In the genomic region with DNA sequence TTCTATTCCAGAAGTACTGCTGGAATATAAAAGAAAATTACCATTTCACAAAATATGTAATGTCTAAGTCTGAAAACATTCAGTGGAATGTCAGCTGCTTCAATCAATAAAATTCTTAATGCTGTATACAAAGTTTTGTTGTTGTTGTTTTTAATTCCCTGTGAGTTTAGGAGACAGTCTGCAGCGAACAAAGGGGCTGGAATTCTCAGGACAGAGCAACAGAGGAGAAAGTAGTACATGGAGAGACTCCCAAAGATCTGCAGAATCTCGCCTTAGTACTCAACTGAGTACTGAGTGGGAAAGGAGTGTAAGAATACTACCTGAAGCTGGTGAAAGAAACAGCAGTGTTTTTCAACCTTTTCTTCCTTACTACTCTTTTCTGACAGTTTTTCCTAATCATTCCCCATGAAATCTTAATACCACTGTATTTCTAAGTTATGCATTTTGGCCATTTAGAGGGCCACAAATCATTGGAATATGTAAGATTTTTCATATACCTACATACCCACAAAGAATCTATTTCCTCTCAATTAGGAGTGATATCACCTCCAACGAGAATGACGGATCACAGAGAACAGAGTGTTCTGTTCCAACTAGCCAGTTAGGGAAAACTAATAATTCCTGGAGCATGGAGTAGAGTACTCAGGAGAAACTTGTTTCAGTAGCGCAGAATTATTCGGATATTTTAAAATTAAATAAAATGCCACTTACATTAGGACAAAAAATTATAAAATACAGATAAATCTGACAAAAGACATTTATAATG, we compare ENCODE assay signal across 2 cellular contexts.
TF ChIP-seq lines count a peak whose summit lies in the region.

No MANE protein-coding gene starts in this region.

TF ChIP-seq in liver, 16 proteins besides CTCF, POLR2A, EP300 and RAD21:
- TF ChIP-seq, protein P1, sequence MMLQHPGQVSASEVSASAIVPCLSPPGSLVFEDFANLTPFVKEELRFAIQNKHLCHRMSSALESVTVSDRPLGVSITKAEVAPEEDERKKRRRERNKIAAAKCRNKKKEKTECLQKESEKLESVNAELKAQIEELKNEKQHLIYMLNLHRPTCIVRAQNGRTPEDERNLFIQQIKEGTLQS (IDR thresholded peaks at IDR 0.05): no peak
- TF ChIP-seq YY1 (IDR thresholded peaks at IDR 0.05): no peak
- no peak for TF ChIP-seq JUND (IDR thresholded peaks at IDR 0.05)
- TF ChIP-seq TAF1 (conservative IDR thresholded peaks at IDR 0.05): no peak
- TF ChIP-seq NR2F2 (IDR thresholded peaks at IDR 0.05): no peak
- TF ChIP-seq, protein P2, sequence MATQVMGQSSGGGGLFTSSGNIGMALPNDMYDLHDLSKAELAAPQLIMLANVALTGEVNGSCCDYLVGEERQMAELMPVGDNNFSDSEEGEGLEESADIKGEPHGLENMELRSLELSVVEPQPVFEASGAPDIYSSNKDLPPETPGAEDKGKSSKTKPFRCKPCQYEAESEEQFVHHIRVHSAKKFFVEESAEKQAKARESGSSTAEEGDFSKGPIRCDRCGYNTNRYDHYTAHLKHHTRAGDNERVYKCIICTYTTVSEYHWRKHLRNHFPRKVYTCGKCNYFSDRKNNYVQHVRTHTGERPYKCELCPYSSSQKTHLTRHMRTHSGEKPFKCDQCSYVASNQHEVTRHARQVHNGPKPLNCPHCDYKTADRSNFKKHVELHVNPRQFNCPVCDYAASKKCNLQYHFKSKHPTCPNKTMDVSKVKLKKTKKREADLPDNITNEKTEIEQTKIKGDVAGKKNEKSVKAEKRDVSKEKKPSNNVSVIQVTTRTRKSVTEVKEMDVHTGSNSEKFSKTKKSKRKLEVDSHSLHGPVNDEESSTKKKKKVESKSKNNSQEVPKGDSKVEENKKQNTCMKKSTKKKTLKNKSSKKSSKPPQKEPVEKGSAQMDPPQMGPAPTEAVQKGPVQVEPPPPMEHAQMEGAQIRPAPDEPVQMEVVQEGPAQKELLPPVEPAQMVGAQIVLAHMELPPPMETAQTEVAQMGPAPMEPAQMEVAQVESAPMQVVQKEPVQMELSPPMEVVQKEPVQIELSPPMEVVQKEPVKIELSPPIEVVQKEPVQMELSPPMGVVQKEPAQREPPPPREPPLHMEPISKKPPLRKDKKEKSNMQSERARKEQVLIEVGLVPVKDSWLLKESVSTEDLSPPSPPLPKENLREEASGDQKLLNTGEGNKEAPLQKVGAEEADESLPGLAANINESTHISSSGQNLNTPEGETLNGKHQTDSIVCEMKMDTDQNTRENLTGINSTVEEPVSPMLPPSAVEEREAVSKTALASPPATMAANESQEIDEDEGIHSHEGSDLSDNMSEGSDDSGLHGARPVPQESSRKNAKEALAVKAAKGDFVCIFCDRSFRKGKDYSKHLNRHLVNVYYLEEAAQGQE (IDR thresholded peaks at IDR 0.05): no peak
- no peak for TF ChIP-seq HNF4A (conservative IDR thresholded peaks at IDR 0.05)
- TF ChIP-seq, protein P3, sequence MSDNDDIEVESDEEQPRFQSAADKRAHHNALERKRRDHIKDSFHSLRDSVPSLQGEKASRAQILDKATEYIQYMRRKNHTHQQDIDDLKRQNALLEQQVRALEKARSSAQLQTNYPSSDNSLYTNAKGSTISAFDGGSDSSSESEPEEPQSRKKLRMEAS (IDR thresholded peaks at IDR 0.05): no peak
- no peak for TF ChIP-seq EGR1 (IDR thresholded peaks at IDR 0.05; ENCODE audit: low read depth in 2 of 2)
- no peak for TF ChIP-seq SP1 (IDR thresholded peaks at IDR 0.05)

TF ChIP-seq in HepG2, 621 proteins besides CTCF, POLR2A, EP300 and RAD21:
- TF ChIP-seq ZFP36L1 (CRISPR knock-in tag; IDR thresholded peaks at IDR 0.05): no peak
- TF ChIP-seq ZNF83 (CRISPR knock-in tag; IDR thresholded peaks at IDR 0.05; ENCODE audit: borderline replicate concordance): no peak
- TF ChIP-seq, protein P4, sequence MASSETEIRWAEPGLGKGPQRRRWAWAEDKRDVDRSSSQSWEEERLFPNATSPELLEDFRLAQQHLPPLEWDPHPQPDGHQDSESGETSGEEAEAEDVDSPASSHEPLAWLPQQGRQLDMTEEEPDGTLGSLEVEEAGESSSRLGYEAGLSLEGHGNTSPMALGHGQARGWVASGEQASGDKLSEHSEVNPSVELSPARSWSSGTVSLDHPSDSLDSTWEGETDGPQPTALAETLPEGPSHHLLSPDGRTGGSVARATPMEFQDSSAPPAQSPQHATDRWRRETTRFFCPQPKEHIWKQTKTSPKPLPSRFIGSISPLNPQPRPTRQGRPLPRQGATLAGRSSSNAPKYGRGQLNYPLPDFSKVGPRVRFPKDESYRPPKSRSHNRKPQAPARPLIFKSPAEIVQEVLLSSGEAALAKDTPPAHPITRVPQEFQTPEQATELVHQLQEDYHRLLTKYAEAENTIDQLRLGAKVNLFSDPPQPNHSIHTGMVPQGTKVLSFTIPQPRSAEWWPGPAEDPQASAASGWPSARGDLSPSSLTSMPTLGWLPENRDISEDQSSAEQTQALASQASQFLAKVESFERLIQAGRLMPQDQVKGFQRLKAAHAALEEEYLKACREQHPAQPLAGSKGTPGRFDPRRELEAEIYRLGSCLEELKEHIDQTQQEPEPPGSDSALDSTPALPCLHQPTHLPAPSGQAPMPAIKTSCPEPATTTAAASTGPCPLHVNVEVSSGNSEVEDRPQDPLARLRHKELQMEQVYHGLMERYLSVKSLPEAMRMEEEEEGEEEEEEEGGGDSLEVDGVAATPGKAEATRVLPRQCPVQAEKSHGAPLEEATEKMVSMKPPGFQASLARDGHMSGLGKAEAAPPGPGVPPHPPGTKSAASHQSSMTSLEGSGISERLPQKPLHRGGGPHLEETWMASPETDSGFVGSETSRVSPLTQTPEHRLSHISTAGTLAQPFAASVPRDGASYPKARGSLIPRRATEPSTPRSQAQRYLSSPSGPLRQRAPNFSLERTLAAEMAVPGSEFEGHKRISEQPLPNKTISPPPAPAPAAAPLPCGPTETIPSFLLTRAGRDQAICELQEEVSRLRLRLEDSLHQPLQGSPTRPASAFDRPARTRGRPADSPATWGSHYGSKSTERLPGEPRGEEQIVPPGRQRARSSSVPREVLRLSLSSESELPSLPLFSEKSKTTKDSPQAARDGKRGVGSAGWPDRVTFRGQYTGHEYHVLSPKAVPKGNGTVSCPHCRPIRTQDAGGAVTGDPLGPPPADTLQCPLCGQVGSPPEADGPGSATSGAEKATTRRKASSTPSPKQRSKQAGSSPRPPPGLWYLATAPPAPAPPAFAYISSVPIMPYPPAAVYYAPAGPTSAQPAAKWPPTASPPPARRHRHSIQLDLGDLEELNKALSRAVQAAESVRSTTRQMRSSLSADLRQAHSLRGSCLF (CRISPR knock-in tag; IDR thresholded peaks at IDR 0.05; ENCODE audit: borderline replicate concordance): no peak
- TF ChIP-seq FOXA1 (IDR thresholded peaks at IDR 0.05): no peak
- no peak for TF ChIP-seq FOXA1 (CRISPR knock-in tag; IDR thresholded peaks at IDR 0.05)
- no peak for TF ChIP-seq NRL (CRISPR knock-in tag; IDR thresholded peaks at IDR 0.05; ENCODE audit: borderline replicate concordance)
- TF ChIP-seq, protein P5, sequence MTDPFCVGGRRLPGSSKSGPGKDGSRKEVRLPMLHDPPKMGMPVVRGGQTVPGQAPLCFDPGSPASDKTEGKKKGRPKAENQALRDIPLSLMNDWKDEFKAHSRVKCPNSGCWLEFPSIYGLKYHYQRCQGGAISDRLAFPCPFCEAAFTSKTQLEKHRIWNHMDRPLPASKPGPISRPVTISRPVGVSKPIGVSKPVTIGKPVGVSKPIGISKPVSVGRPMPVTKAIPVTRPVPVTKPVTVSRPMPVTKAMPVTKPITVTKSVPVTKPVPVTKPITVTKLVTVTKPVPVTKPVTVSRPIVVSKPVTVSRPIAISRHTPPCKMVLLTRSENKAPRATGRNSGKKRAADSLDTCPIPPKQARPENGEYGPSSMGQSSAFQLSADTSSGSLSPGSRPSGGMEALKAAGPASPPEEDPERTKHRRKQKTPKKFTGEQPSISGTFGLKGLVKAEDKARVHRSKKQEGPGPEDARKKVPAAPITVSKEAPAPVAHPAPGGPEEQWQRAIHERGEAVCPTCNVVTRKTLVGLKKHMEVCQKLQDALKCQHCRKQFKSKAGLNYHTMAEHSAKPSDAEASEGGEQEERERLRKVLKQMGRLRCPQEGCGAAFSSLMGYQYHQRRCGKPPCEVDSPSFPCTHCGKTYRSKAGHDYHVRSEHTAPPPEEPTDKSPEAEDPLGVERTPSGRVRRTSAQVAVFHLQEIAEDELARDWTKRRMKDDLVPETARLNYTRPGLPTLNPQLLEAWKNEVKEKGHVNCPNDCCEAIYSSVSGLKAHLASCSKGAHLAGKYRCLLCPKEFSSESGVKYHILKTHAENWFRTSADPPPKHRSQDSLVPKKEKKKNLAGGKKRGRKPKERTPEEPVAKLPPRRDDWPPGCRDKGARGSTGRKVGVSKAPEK (CRISPR knock-in tag; IDR thresholded peaks at IDR 0.05; ENCODE audit: borderline replicate concordance): no peak
- TF ChIP-seq, protein P6, sequence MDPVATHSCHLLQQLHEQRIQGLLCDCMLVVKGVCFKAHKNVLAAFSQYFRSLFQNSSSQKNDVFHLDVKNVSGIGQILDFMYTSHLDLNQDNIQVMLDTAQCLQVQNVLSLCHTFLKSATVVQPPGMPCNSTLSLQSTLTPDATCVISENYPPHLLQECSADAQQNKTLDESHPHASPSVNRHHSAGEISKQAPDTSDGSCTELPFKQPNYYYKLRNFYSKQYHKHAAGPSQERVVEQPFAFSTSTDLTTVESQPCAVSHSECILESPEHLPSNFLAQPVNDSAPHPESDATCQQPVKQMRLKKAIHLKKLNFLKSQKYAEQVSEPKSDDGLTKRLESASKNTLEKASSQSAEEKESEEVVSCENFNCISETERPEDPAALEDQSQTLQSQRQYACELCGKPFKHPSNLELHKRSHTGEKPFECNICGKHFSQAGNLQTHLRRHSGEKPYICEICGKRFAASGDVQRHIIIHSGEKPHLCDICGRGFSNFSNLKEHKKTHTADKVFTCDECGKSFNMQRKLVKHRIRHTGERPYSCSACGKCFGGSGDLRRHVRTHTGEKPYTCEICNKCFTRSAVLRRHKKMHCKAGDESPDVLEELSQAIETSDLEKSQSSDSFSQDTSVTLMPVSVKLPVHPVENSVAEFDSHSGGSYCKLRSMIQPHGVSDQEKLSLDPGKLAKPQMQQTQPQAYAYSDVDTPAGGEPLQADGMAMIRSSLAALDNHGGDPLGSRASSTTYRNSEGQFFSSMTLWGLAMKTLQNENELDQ (CRISPR knock-in tag; IDR thresholded peaks at IDR 0.05; ENCODE audit: borderline replicate concordance): no peak
- TF ChIP-seq RBAK (CRISPR knock-in tag; IDR thresholded peaks at IDR 0.05): no peak
- no peak for TF ChIP-seq ZNF34 (CRISPR knock-in tag; IDR thresholded peaks at IDR 0.05; ENCODE audit: borderline replicate concordance)
- no peak for TF ChIP-seq TARDBP (CRISPR knock-in tag; IDR thresholded peaks at IDR 0.05)
- TF ChIP-seq, protein P7, sequence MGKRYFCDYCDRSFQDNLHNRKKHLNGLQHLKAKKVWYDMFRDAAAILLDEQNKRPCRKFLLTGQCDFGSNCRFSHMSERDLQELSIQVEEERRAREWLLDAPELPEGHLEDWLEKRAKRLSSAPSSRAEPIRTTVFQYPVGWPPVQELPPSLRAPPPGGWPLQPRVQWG (CRISPR knock-in tag; IDR thresholded peaks at IDR 0.05; ENCODE audit: borderline replicate concordance, low read depth): no peak
- TF ChIP-seq ERF (CRISPR knock-in tag; IDR thresholded peaks at IDR 0.05): no peak
- no peak for TF ChIP-seq ZFP36L2 (CRISPR knock-in tag; IDR thresholded peaks at IDR 0.05)
- TF ChIP-seq ZNF616 (CRISPR knock-in tag; IDR thresholded peaks at IDR 0.05; ENCODE audit: low read depth): no peak
- TF ChIP-seq ZFP37 (CRISPR knock-in tag; IDR thresholded peaks at IDR 0.05; ENCODE audit: borderline replicate concordance): no peak
- no peak for TF ChIP-seq SP2 (CRISPR knock-in tag; IDR thresholded peaks at IDR 0.05)
